Comparison of ENCODE assay signal across 8 cellular contexts in the genomic region with DNA sequence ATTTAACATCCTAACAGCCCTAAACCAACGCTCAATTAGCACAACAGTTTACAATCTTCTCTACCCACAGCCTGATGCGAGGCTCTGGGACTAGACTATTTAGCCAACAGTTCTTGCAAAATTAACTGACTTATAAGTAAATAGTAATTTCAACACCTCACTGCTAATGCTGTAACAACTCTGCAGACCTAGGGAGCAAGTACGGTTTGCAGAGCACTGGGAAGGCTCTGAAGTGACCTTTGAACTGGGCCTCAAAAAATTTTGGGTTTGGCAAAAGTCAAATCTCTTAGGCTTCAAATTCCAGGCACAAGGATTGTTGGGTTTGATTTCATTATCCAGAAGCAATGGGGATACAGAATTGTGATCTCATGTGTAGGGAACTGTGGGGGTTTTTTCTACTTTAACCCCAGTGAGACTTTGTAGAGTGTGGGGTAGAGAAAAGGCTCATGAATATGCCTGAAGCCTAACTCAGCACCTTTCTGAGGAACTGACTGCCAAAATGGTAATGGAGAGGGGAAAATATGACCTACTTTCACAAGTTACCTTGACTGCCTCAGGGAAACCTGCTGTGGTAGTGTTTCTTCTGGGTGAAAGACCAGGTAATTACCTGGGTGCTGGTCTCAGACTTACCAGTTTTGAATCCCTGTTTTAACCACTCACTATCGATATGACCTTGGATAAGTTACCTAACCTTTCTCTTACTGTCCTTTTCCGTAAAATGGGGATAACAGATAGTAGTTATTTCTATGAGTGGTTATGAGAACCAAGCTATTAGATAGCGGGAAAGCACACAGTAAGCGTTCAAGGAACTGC. TPM values are rescaled to one million over a fixed set of nuclear protein-coding genes. Genes with fewer than 3 reads are reported as not detected.
A peak's percentile ranks its signal among the peaks of the same experiment; 100 is the strongest.
DNase-seq lines count a peak whose midpoint lies in the region; ATAC-seq and TF ChIP-seq lines count a peak whose summit lies in the region.

No MANE protein-coding gene starts in this region.

- intact Hi-C loops in cardiac septum (cut with DNase I) (loop anchor here (5.0 kb wide), 1 partner anchor 71 kb away; the partner anchor contains the start of gene KPNA6), uterus (cut with DNase I; ENCODE audit: low total_unique reads) (no loop called here)

- no peak overlapping the region for H3K4me3 ChIP-seq in cardiac muscle cell
- H3K4me3 ChIP-seq in lung: no peak overlapping the region
- peak overlapping the region; percentile 50 to 63 for H3K4me3 ChIP-seq in uterus

- TF ChIP-seq CTCF in cardiac muscle cell (IDR thresholded peaks at IDR 0.05; ENCODE audit: low read depth, low read length) (no peak), lung (IDR thresholded peaks at IDR 0.05; ENCODE audit: control extremely low read depth, extremely low read depth) (no peak), uterus (IDR thresholded peaks at IDR 0.05) (no peak)

- H3K27me3 Mint-ChIP-seq in activated naive CD8-positive, alpha-beta T cell treated with anti-CD3 and anti-CD28 coated beads, Interleukin-2, amount 50 U/mL, for 24 hours: no peaks in the 10 kb centered on the region

- H3K27me3 ChIP-seq in cardiac muscle cell: no peaks in the 10 kb centered on the region
- H3K27me3 ChIP-seq in lung (ENCODE audit: control insufficient read depth, insufficient read depth): no peaks in the 10 kb centered on the region
- H3K27me3 ChIP-seq in uterus: no peaks in the 10 kb centered on the region

- DNase-seq in cardiac muscle cell (ENCODE audit: low read depth in 1 of 2, low spot score in 1 of 2): no peak
- DNase-seq in cardiac septum (ENCODE audit: low spot score): no peak
- no peak for DNase-seq in activated naive CD8-positive, alpha-beta T cell treated with anti-CD3 and anti-CD28 coated beads, Interleukin-2, amount 50 U/mL, for 24 hours
- DNase-seq in lung (ENCODE audit: low spot score): no peak
- no peak for DNase-seq in uterus
- DNase-seq in 8988T: no peak

- peaks cover 33% of the 10 kb centered on the region for H3K36me3 Mint-ChIP-seq in activated naive CD8-positive, alpha-beta T cell treated with anti-CD3 and anti-CD28 coated beads, Interleukin-2, amount 50 U/mL, for 24 hours (ENCODE audit: low read depth)

- peak overlapping the region; percentile 94 for H3K4me3 Mint-ChIP-seq in activated naive CD8-positive, alpha-beta T cell treated with anti-CD3 and anti-CD28 coated beads, Interleukin-2, amount 50 U/mL, for 24 hours

- H3K27ac Mint-ChIP-seq in activated naive CD8-positive, alpha-beta T cell treated with anti-CD3 and anti-CD28 coated beads, Interleukin-2, amount 50 U/mL, for 24 hours: peak overlapping the region; percentile 98

- H3K9me3 Mint-ChIP-seq in activated naive CD8-positive, alpha-beta T cell treated with anti-CD3 and anti-CD28 coated beads, Interleukin-2, amount 50 U/mL, for 24 hours: no peaks in the 10 kb centered on the region

- peaks cover 7% of the 10 kb centered on the region for H3K36me3 ChIP-seq in cardiac muscle cell
- H3K36me3 ChIP-seq in lung (ENCODE audit: control insufficient read depth in 2 of 2, insufficient read depth in 2 of 2, low read length in 2 of 2): peaks cover 1 to 14% of the 10 kb centered on the region in 2 donors
- H3K36me3 ChIP-seq in uterus: no peaks in the 10 kb centered on the region

- H3K4me1 Mint-ChIP-seq in activated naive CD8-positive, alpha-beta T cell treated with anti-CD3 and anti-CD28 coated beads, Interleukin-2, amount 50 U/mL, for 24 hours: peaks cover 45% of the 10 kb centered on the region

- no peak for ATAC-seq in activated naive CD8-positive, alpha-beta T cell treated with anti-CD3 and anti-CD28 coated beads, Interleukin-2, amount 50 U/mL, for 24 hours
- no peak for ATAC-seq in lung (ENCODE audit: insufficient read depth, low FRiP score)
- no peak for ATAC-seq in HG03432 (IDR thresholded peaks at IDR 0.05; ENCODE audit: unreplicated experiment)
- ATAC-seq in GM21390 (IDR thresholded peaks at IDR 0.05; ENCODE audit: unreplicated experiment): no peak

- no peak for TF ChIP-seq POLR2A in uterus (IDR thresholded peaks at IDR 0.05)

- H3K4me1 ChIP-seq in cardiac muscle cell (ENCODE audit: low read depth): peaks cover 14% of the 10 kb centered on the region
- H3K4me1 ChIP-seq in lung (ENCODE audit: control insufficient read depth in 2 of 2, insufficient read depth in 2 of 2, low read length in 2 of 2): peaks cover 9 to 11% of the 10 kb centered on the region in 2 donors
- H3K4me1 ChIP-seq in uterus: peaks cover 12 to 13% of the 10 kb centered on the region in 2 donors

- 59 to 74% methylated on average over 7 of the region's 7 CpGs for WGBS in lung, 2 donors

- H3K27ac ChIP-seq in cardiac muscle cell (peak overlapping the region; percentile 91), lung (ENCODE audit: low read depth in 1 of 2, low read length in 1 of 2) (peak overlapping the region; percentile 96), uterus (peak overlapping the region; percentile 91 to 96)

- H3K9me3 ChIP-seq in cardiac muscle cell (ENCODE audit: low read depth) (no peaks in the 10 kb centered on the region), lung (ENCODE audit: control insufficient read depth in 2 of 2, insufficient read depth in 1 of 2, low read length in 1 of 2) (no peaks in the 10 kb centered on the region), uterus (no peaks in the 10 kb centered on the region)

RNA-seq across cellular contexts. Expression of gene TXLNA, which starts 0.9 kb away (rescaled TPM):
- total RNA-seq in cardiac muscle cell (40.8 and 40.9 TPM in 2 replicates), cardiac septum (24.5 TPM), lung (10 to 100 TPM; 39.1 to 55.6 TPM), uterus (10 to 100 TPM; 14.1 to 60.1 (median 40.4) TPM)
- polyA plus RNA-seq in cardiac muscle cell (31.3 and 33.3 TPM in 2 replicates), lung (10 to 100 TPM; 22.2 to 22.8 TPM)

RNA-seq across cellular contexts. Expression of gene CCDC28B, which starts 21.8 kb away (rescaled TPM):
- total RNA-seq in cardiac muscle cell (68.7 and 75.1 TPM in 2 replicates), cardiac septum (10.2 TPM), lung (10 to 100 TPM in 1 of 2 donors, 1 to 10 TPM in 1; 4.4 to 12.5 TPM), uterus (10 to 100 TPM in 1 of 4 donors, 1 to 10 TPM in 2, not detected in 1; 3.5 to 21.5 (median 7.4) TPM)
- polyA plus RNA-seq in cardiac muscle cell (99.7 and 111 TPM in 2 replicates), lung (1 to 10 TPM; 5.6 to 5.8 TPM)

RNA-seq across cellular contexts. Expression of gene IQCC, which starts 26.9 kb away (rescaled TPM):
- total RNA-seq in cardiac muscle cell: 1.4 and 2.0 TPM in 2 replicates
- polyA plus RNA-seq in cardiac muscle cell: 2.8 and 4.8 TPM in 2 replicates
- total RNA-seq in cardiac septum: 0.78 TPM
- total RNA-seq in lung: 1 to 10 TPM; 2.4 to 3.8 TPM
- 1 to 10 TPM; 1.6 to 2.5 TPM for polyA plus RNA-seq in lung
- total RNA-seq in uterus: 1 to 10 TPM in 3 of 4 donors, under 1 TPM in 1; 0.51 to 6.8 (median 4.3) TPM

RNA-seq across cellular contexts. Expression of gene DCDC2B, which starts 30.3 kb away (rescaled TPM):
- total RNA-seq in cardiac muscle cell (not detected in 2 replicates), cardiac septum (not detected), lung (1 to 10 TPM; 7.2 to 10.0 TPM), uterus (under 1 TPM in 2 of 4 donors, not detected in 2; 0.26 to 0.62 TPM)
- polyA plus RNA-seq in cardiac muscle cell (0.64 and 0.72 TPM in 2 replicates), lung (1 to 10 TPM; 3.5 to 4.3 TPM)

RNA-seq across cellular contexts. Expression of gene TMEM234, which starts 43.6 kb away (rescaled TPM):
- total RNA-seq in cardiac muscle cell (24.1 and 26.2 TPM in 2 replicates), cardiac septum (12.3 TPM), lung (10 to 100 TPM; 29.8 to 30.2 TPM), uterus (10 to 100 TPM in 3 of 4 donors, under 1 TPM in 1; 0.59 to 40.8 (median 13.5) TPM)
- polyA plus RNA-seq in cardiac muscle cell (36.8 and 38.0 TPM in 2 replicates), lung (10 to 100 TPM; 17.1 to 17.5 TPM)

Comparison
In these comparisons a context has a peak if more than half of its experiments do, and no peak if none do; other contexts are left out.
1. H3K4me3 ChIP-seq: peak in uterus (2 of 2); none in cardiac muscle cell (single experiment) and lung (single experiment).
2. Peak in every context shown above with its lines, with median percentiles within 50 percentile points of each other: H3K27ac ChIP-seq.